ENCODE assay signal across 16 cellular contexts in genomic region chr10:42926831-42927230, GRCh38.
DNase-seq lines count a peak whose midpoint lies in the region; TF ChIP-seq lines count a peak whose summit lies in the region.
"Had no signal": no experiment of that assay in that cellular context is flagged by ENCODE, and none has a peak within 500 bp of the region (broad histone marks: within the 10 kb centered on the region; RNA-seq: fewer than 3 reads in every experiment).

No MANE protein-coding gene starts in this region.

- no peak overlapping the region for H3K9ac ChIP-seq in subcutaneous abdominal adipose tissue (ENCODE audit: low read length in 5 of 5)

- intact Hi-C loops in MCF 10A (cut with micrococcal nuclease) (no loop called here), breast epithelium (cut with DNase I; ENCODE audit: low total_unique reads) (no loop called here), dorsolateral prefrontal cortex (cut with DNase I) (no loop called here)

- H3K4me3 ChIP-seq in breast epithelium (no peak overlapping the region), subcutaneous abdominal adipose tissue (ENCODE audit: low read depth in 1 of 5, low read length in 5 of 5) (no peak overlapping the region), dorsolateral prefrontal cortex (no peak overlapping the region)
- H3K4me3 ChIP-seq: Peyer's patch, upper lobe of left lung had no signal

- H3K27ac ChIP-seq in breast epithelium (no peak overlapping the region), subcutaneous abdominal adipose tissue (ENCODE audit: low read depth, low read length) (peak overlapping the region; percentile 27), dorsolateral prefrontal cortex (no peak overlapping the region)
- H3K27ac ChIP-seq: Peyer's patch, upper lobe of left lung had no signal

- no peak for TF ChIP-seq POLR2A in breast epithelium (IDR thresholded peaks at IDR 0.05)

- BruUV-seq in MCF 10A (replicated peaks; lab: Mats Ljungman, UMichigan): no TSS peak

- H3K27me3 ChIP-seq in breast epithelium (peaks cover 0 to 25% of the 10 kb centered on the region in 2 donors), subcutaneous abdominal adipose tissue (ENCODE audit: control insufficient read depth in 5 of 5, insufficient read depth in 4 of 5, low read length in 5 of 5) (peaks cover 0 to 17% (median 5%) of the 10 kb centered on the region in 5 donors), dorsolateral prefrontal cortex (peaks cover 0 to 34% (median 4%) of the 10 kb centered on the region in 45 donors)
- H3K27me3 ChIP-seq: Peyer's patch, upper lobe of left lung had no signal

- CTCF ChIA-PET in MCF 10A (lab: Yijun Ruan, JAX): interaction anchor here (0.5 kb wide), 1 partner anchor 1764 kb away, joined by 4 read pairs; no protein-coding TSS in a partner anchor

- no peaks in the 10 kb centered on the region for H3K36me3 ChIP-seq in breast epithelium
- no peaks in the 10 kb centered on the region for H3K36me3 ChIP-seq in subcutaneous abdominal adipose tissue (ENCODE audit: control insufficient read depth in 5 of 5, insufficient read depth in 5 of 5, low read length in 5 of 5)
- H3K36me3 ChIP-seq: Peyer's patch, upper lobe of left lung had no signal

- H3K36me3 Mint-ChIP-seq in MCF 10A (ENCODE audit: insufficient read depth, unreplicated experiment) (no peaks in the 10 kb centered on the region), glutamatergic neuron (ENCODE audit: unreplicated experiment) (no peaks in the 10 kb centered on the region)

- H3K4me3 Mint-ChIP-seq in MCF 10A (ENCODE audit: unreplicated experiment) (no peak overlapping the region), glutamatergic neuron (ENCODE audit: unreplicated experiment) (no peak overlapping the region)
- H3K4me3 Mint-ChIP-seq: activated CD8-positive, alpha-beta T cell treated with anti-CD3 and anti-CD28 coated beads, Interleukin-2, amount 10 ng/mL, durations not matched to agents 7 days and 5 days; nephron had no signal

- DNase-seq in MCF 10A (ENCODE audit: unreplicated experiment) (peak; percentile 33), breast epithelium (ENCODE audit: low spot score in 2 of 2) (no peak), NCI-H69 (lab: John Stamatoyannopoulos, UW) (peak; percentile 1), glutamatergic neuron (peak; percentile 69), NCI-H345 treated with DMSO at 0.1 percent for 48 hours (lab: John Stamatoyannopoulos, UW; ENCODE audit: unreplicated experiment) (no peak), dorsolateral prefrontal cortex (no peak)
- DNase-seq in activated CD8-positive, alpha-beta memory T cell treated with anti-CD3 and anti-CD28 coated beads for 24 hours: no peak
- DNase-seq: activated CD8-positive, alpha-beta T cell treated with anti-CD3 and anti-CD28 coated beads, Interleukin-2, amount 10 ng/mL, durations not matched to agents 7 days and 5 days; activated naive CD4-positive, alpha-beta T cell; foreskin melanocyte; NCI-H446; Peyer's patch; T1000; upper lobe of left lung had no signal

- H3K4me1 Mint-ChIP-seq in MCF 10A (ENCODE audit: insufficient read depth, unreplicated experiment) (no peaks in the 10 kb centered on the region), glutamatergic neuron (ENCODE audit: low read depth, unreplicated experiment) (peaks cover 11% of the 10 kb centered on the region)

- no peaks in the 10 kb centered on the region for H3K4me1 ChIP-seq in breast epithelium
- peaks cover 0 to 19% (median 15%) of the 10 kb centered on the region in 5 donors for H3K4me1 ChIP-seq in subcutaneous abdominal adipose tissue (ENCODE audit: control insufficient read depth in 5 of 5, insufficient read depth in 5 of 5, low read length in 5 of 5)
- H3K4me1 ChIP-seq: Peyer's patch, upper lobe of left lung had no signal

- POLR2A ChIA-PET in MCF 10A (lab: Yijun Ruan, JAX): no interaction called here

- H3K27ac Mint-ChIP-seq in MCF 10A (ENCODE audit: low read depth, unreplicated experiment) (no peak overlapping the region), glutamatergic neuron (ENCODE audit: unreplicated experiment) (no peak overlapping the region)
- H3K27ac Mint-ChIP-seq: activated CD8-positive, alpha-beta T cell treated with anti-CD3 and anti-CD28 coated beads, Interleukin-2, amount 10 ng/mL, durations not matched to agents 7 days and 5 days; nephron had no signal

- H3K9me3 ChIP-seq in breast epithelium (peaks cover 0 to 8% of the 10 kb centered on the region in 2 donors), subcutaneous abdominal adipose tissue (ENCODE audit: control insufficient read depth in 5 of 5, low read length in 5 of 5) (peaks cover 0 to 5% (median 2%) of the 10 kb centered on the region in 5 donors)
- H3K9me3 ChIP-seq: Peyer's patch had no signal

- TF ChIP-seq CTCF in MCF 10A (IDR thresholded peaks at IDR 0.05; ENCODE audit: unreplicated experiment) (no peak), breast epithelium (IDR thresholded peaks at IDR 0.05) (no peak), glutamatergic neuron (IDR thresholded peaks at IDR 0.05; ENCODE audit: partially characterized antibody, unreplicated experiment) (no peak), dorsolateral prefrontal cortex (IDR thresholded peaks at IDR 0.05 in 54 of 56, conservative IDR thresholded peaks at IDR 0.05 in 2 of 56; ENCODE audit: low read depth in 1 of 56, partially characterized antibody in 56 of 56) (no peak)

- H3K9me3 Mint-ChIP-seq in MCF 10A (ENCODE audit: unreplicated experiment): peaks cover 29% of the 10 kb centered on the region
- peaks cover 5% of the 10 kb centered on the region for H3K9me3 Mint-ChIP-seq in glutamatergic neuron (ENCODE audit: unreplicated experiment)

- no peaks in the 10 kb centered on the region for H3K27me3 Mint-ChIP-seq in MCF 10A (ENCODE audit: insufficient read depth, unreplicated experiment)
- no peaks in the 10 kb centered on the region for H3K27me3 Mint-ChIP-seq in glutamatergic neuron (ENCODE audit: unreplicated experiment)

Comparison
In these comparisons a context has a peak if more than half of its experiments do, and no peak if none do; other contexts are left out.
1. DNase-seq: peak in MCF 10A (single experiment), NCI-H69 (single experiment) and glutamatergic neuron (single experiment); none in breast epithelium (0 of 2), NCI-H345 treated with DMSO at 0.1 percent for 48 hours (single experiment), dorsolateral prefrontal cortex (0 of 10) and activated CD8-positive, alpha-beta memory T cell treated with anti-CD3 and anti-CD28 coated beads for 24 hours (single experiment).